ENCODE assay signal across 1 cellular context in genomic region chr17:57372156-57372555, GRCh38.
TF ChIP-seq lines count a peak whose summit lies in the region.

No MANE protein-coding gene starts in this region.

TF ChIP-seq in A549, 52 proteins besides CTCF, POLR2A, EP300 and RAD21 (continued from another document):
- TF ChIP-seq ATOH8 (CRISPR knock-in tag; IDR thresholded peaks at IDR 0.05; ENCODE audit: low read depth) (no peak), CEBPB (IDR thresholded peaks at IDR 0.05) (peak; percentile 18 to 81; a peak in 2 of 4 replicates), CBX8 (IDR thresholded peaks at IDR 0.05) (no peak), SMC3 (IDR thresholded peaks at IDR 0.05) (peak; percentile 36; the same call in 1 of the 3 replicates), RCOR1 (IDR thresholded peaks at IDR 0.05; ENCODE audit: low read depth, low read length) (no peak), RARB (CRISPR knock-in tag; IDR thresholded peaks at IDR 0.05) (peak; percentile 74; the same call in 1 of the 2 replicates), JUN (IDR thresholded peaks at IDR 0.05) (peak; percentile 87 to 96), USF2 (IDR thresholded peaks at IDR 0.05) (no peak), FOSL2 (IDR thresholded peaks at IDR 0.05) (peak; percentile 88), FOSL2 (CRISPR knock-in tag; IDR thresholded peaks at IDR 0.05) (peak; percentile 93), ZC3H11A (IDR thresholded peaks at IDR 0.05) (no peak)
